Comparison of ENCODE assay signal across 32 cellular contexts in the genomic region with DNA sequence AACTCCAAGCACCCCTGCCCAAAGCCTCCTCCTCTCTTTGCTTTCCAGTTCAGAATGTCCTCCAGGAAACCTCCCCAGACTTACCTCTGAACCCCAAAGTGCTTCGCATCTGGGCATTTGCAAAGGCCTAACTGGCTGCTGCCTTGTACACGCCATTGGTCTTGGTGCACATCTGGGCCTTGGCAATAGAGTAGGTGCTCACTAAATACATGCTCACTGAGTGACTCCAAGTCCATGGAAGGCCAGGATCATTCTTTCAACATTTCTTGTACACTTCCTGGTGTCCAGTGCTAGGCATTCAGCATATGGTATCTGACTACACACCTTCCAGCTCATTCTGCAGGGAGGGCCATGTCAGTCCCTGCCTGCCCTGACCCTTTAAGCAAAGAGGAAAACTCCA.
"Had no signal": no experiment of that assay in that cellular context is flagged by ENCODE, and none has a peak within 500 bp of the region (broad histone marks: within the 10 kb centered on the region; RNA-seq: fewer than 3 reads in every experiment).

No MANE protein-coding gene starts in this region.

- ATAC-seq: activated CD4-positive, CD25-positive, alpha-beta regulatory T cell treated with anti-CD3 and anti-CD28 coated beads, Interleukin-2, amount 50 U/mL, for 24 hours; activated CD8-positive, alpha-beta memory T cell treated with anti-CD3 and anti-CD28 coated beads, Interleukin-2, amount 10 ng/mL, durations not matched to agents 7 days and 5 days; activated CD8-positive, alpha-beta T cell treated with anti-CD3 and anti-CD28 coated beads, Interleukin-2, amount 10 ng/mL, durations not matched to agents 7 days and 5 days; activated naive CD4-positive, alpha-beta T cell treated with anti-CD3 and anti-CD28 coated beads, Interleukin-2, amount 50 U/mL, for 72 hours; esophagus mucosa; foreskin keratinocyte; gastrocnemius medialis; heart right ventricle; T-cell had no signal

- DNase-seq: activated B cell treated with CpG ODN at 0.5 μM for 24 hours; activated CD4-positive, alpha-beta memory T cell treated with anti-CD3 and anti-CD28 coated beads for 36 hours; activated CD4-positive, alpha-beta T cell treated with anti-CD3 and anti-CD28 coated beads for 48 hours; activated CD8-positive, alpha-beta memory T cell treated with anti-CD3 and anti-CD28 coated beads, Interleukin-2, amount 10 ng/mL, durations not matched to agents 7 days and 5 days; activated CD8-positive, alpha-beta memory T cell treated with anti-CD3 and anti-CD28 coated beads, Interleukin-2, amount 50 U/mL, for 4 hours; activated CD8-positive, alpha-beta T cell treated with anti-CD3 and anti-CD28 coated beads, Interleukin-2, amount 10 ng/mL, durations not matched to agents 7 days and 5 days; activated gamma-delta T cell; activated naive CD4-positive, alpha-beta T cell; activated naive CD4-positive, alpha-beta T cell treated with anti-CD3 and anti-CD28 coated beads, Interleukin-2, amount 10 ng/mL, durations not matched to agents 7 days and 5 days; activated naive CD8-positive, alpha-beta T cell treated with anti-CD3 and anti-CD28 coated beads, Interleukin-2, amount 10 ng/mL, durations not matched to agents 7 days and 5 days; activated T-cell treated with anti-CD3 and anti-CD28 coated beads, Interleukin-2, amount 50 U/mL, for 1 hour; activated T-cell treated with anti-CD3 and anti-CD28 coated beads, Interleukin-2, amount 50 U/mL, for 48 hours; central memory CD4-positive, alpha-beta T cell; cerebellar nuclear complex; colonic mucosa; effector CD8-positive, alpha-beta T cell; endodermal cell; foreskin keratinocyte; gastrocnemius medialis; heart right ventricle; T-cell; T-helper 9 cell; WERI-Rb-1 had no signal

- H3K4me3 ChIP-seq: ascending aorta, breast epithelium, cardiac muscle cell, colonic mucosa, gastrocnemius medialis, heart right ventricle had no signal

- H3K27me3 ChIP-seq: ascending aorta, breast epithelium, cardiac muscle cell, colonic mucosa, foreskin keratinocyte, gastrocnemius medialis, heart right ventricle had no signal

- H3K4me1 ChIP-seq: colonic mucosa had no signal

- H3K27me3 Mint-ChIP-seq: activated B cell treated with CpG ODN at 0.5 μM for 24 hours; activated CD4-positive, alpha-beta memory T cell treated with anti-CD3 and anti-CD28 coated beads for 36 hours; activated CD8-positive, alpha-beta memory T cell treated with anti-CD3 and anti-CD28 coated beads, Interleukin-2, amount 10 ng/mL, durations not matched to agents 7 days and 5 days; brain; T-cell had no signal

- H3K36me3 ChIP-seq: breast epithelium, cardiac muscle cell, colonic mucosa, gastrocnemius medialis, heart right ventricle, WERI-Rb-1 had no signal

- H3K27ac ChIP-seq: breast epithelium, cardiac muscle cell, colonic mucosa, foreskin keratinocyte, gastrocnemius medialis, heart right ventricle, WERI-Rb-1 had no signal

- H3K9me3 Mint-ChIP-seq: activated B cell treated with CpG ODN at 0.5 μM for 24 hours; activated CD4-positive, alpha-beta memory T cell treated with anti-CD3 and anti-CD28 coated beads for 36 hours; activated naive CD4-positive, alpha-beta T cell treated with anti-CD3 and anti-CD28 coated beads, Interleukin-2, amount 10 ng/mL, durations not matched to agents 7 days and 5 days; activated naive CD4-positive, alpha-beta T cell treated with anti-CD3 and anti-CD28 coated beads, Interleukin-2, amount 50 U/mL, for 72 hours; activated naive CD8-positive, alpha-beta T cell treated with anti-CD3 and anti-CD28 coated beads, Interleukin-2, amount 10 ng/mL, durations not matched to agents 7 days and 5 days; activated T-helper 1 cell treated with anti-CD3 and anti-CD28 coated beads, Interleukin-12 subunit alpha, Interleukin-12 subunit beta, Interleukin-2, Interleukin-4 antibody, amounts not matched to agents 30 ng/mL and 10 ng/mL and 1 ng/mL, durations not matched to agents 14 hours and 24 hours and 36 hours; brain; endodermal cell; T-cell; T-helper 1 cell treated with Interleukin-12 subunit alpha and Interleukin-12 subunit beta and Interleukin-4 antibody, amounts not matched to agents 30 μg/mL and 1 μg/mL, for 36 hours had no signal

- H3K27ac Mint-ChIP-seq: activated B cell treated with CpG ODN at 0.5 μM for 24 hours; activated CD4-positive, alpha-beta memory T cell treated with anti-CD3 and anti-CD28 coated beads for 36 hours; activated CD8-positive, alpha-beta memory T cell treated with anti-CD3 and anti-CD28 coated beads, Interleukin-2, amount 10 ng/mL, durations not matched to agents 7 days and 5 days; activated CD8-positive, alpha-beta T cell treated with anti-CD3 and anti-CD28 coated beads, Interleukin-2, amount 10 ng/mL, durations not matched to agents 7 days and 5 days; activated naive CD4-positive, alpha-beta T cell treated with anti-CD3 and anti-CD28 coated beads, Interleukin-2, amount 10 ng/mL, durations not matched to agents 7 days and 5 days; activated naive CD4-positive, alpha-beta T cell treated with anti-CD3 and anti-CD28 coated beads, Interleukin-2, amount 50 U/mL, for 72 hours; activated naive CD8-positive, alpha-beta T cell treated with anti-CD3 and anti-CD28 coated beads, Interleukin-2, amount 10 ng/mL, durations not matched to agents 7 days and 5 days; activated T-helper 1 cell treated with anti-CD3 and anti-CD28 coated beads, Interleukin-12 subunit alpha, Interleukin-12 subunit beta, Interleukin-2, Interleukin-4 antibody, amounts not matched to agents 30 ng/mL and 10 ng/mL and 1 ng/mL, durations not matched to agents 14 hours and 24 hours and 36 hours; brain; endodermal cell; T-helper 1 cell treated with Interleukin-12 subunit alpha and Interleukin-12 subunit beta and Interleukin-4 antibody, amounts not matched to agents 30 μg/mL and 1 μg/mL, for 36 hours had no signal

- H3K4me3 Mint-ChIP-seq: activated B cell treated with CpG ODN at 0.5 μM for 24 hours; activated CD4-positive, alpha-beta memory T cell treated with anti-CD3 and anti-CD28 coated beads for 36 hours; activated CD8-positive, alpha-beta memory T cell treated with anti-CD3 and anti-CD28 coated beads, Interleukin-2, amount 10 ng/mL, durations not matched to agents 7 days and 5 days; activated CD8-positive, alpha-beta T cell treated with anti-CD3 and anti-CD28 coated beads, Interleukin-2, amount 10 ng/mL, durations not matched to agents 7 days and 5 days; activated naive CD4-positive, alpha-beta T cell treated with anti-CD3 and anti-CD28 coated beads, Interleukin-2, amount 10 ng/mL, durations not matched to agents 7 days and 5 days; activated naive CD8-positive, alpha-beta T cell treated with anti-CD3 and anti-CD28 coated beads, Interleukin-2, amount 10 ng/mL, durations not matched to agents 7 days and 5 days; activated T-helper 1 cell treated with anti-CD3 and anti-CD28 coated beads, Interleukin-12 subunit alpha, Interleukin-12 subunit beta, Interleukin-2, Interleukin-4 antibody, amounts not matched to agents 30 ng/mL and 10 ng/mL and 1 ng/mL, durations not matched to agents 14 hours and 24 hours and 36 hours; brain; endodermal cell; T-cell; T-helper 1 cell treated with Interleukin-12 subunit alpha and Interleukin-12 subunit beta and Interleukin-4 antibody, amounts not matched to agents 30 μg/mL and 1 μg/mL, for 36 hours had no signal

- H3K36me3 Mint-ChIP-seq: activated CD4-positive, alpha-beta memory T cell treated with anti-CD3 and anti-CD28 coated beads for 36 hours; activated CD8-positive, alpha-beta memory T cell treated with anti-CD3 and anti-CD28 coated beads, Interleukin-2, amount 10 ng/mL, durations not matched to agents 7 days and 5 days; activated naive CD4-positive, alpha-beta T cell treated with anti-CD3 and anti-CD28 coated beads, Interleukin-2, amount 10 ng/mL, durations not matched to agents 7 days and 5 days; activated naive CD4-positive, alpha-beta T cell treated with anti-CD3 and anti-CD28 coated beads, Interleukin-2, amount 50 U/mL, for 72 hours; activated naive CD8-positive, alpha-beta T cell treated with anti-CD3 and anti-CD28 coated beads, Interleukin-2, amount 10 ng/mL, durations not matched to agents 7 days and 5 days; T-cell had no signal

- H3K9me3 ChIP-seq: ascending aorta, breast epithelium, colonic mucosa, gastrocnemius medialis, heart right ventricle had no signal
